1 cellular context compared by ENCODE assay signal in genomic region chr1:89815611-89816010, GRCh38.
TF ChIP-seq lines count a peak whose summit lies in the region.

No MANE protein-coding gene starts in this region.

TF ChIP-seq in HepG2, 621 proteins besides CTCF, POLR2A, EP300 and RAD21 (continued from another document):
- TF ChIP-seq ZSCAN5A (CRISPR knock-in tag; IDR thresholded peaks at IDR 0.05; ENCODE audit: borderline replicate concordance): no peak
- no peak for TF ChIP-seq ZNF33B (CRISPR knock-in tag; IDR thresholded peaks at IDR 0.05)
TF ChIP-seq in HepG2: peak in this region for 0.
